Comparison of ENCODE assay signal across 14 cellular contexts in genomic region chr5:122897283-122897602, GRCh38. TPM values are rescaled to one million over a fixed set of nuclear protein-coding genes. Genes with fewer than 3 reads are reported as not detected.
DNase-seq lines count a peak whose midpoint lies in the region; ATAC-seq, FAIRE-seq and TF ChIP-seq lines count a peak whose summit lies in the region.
"Had no signal": no experiment of that assay in that cellular context is flagged by ENCODE, and none has a peak within 500 bp of the region (broad histone marks: within the 10 kb centered on the region; RNA-seq: fewer than 3 reads in every experiment).

No MANE protein-coding gene starts in this region.

- peak; percentile 18 for FAIRE-seq in colon (lab: Jason Lieb, UNC)
- FAIRE-seq: GM19239 had no signal

- peak overlapping the region; percentile 49 for H3K4me2 ChIP-seq in smooth muscle cell

- peaks cover 48% of the 10 kb centered on the region for H3K79me2 ChIP-seq in smooth muscle cell (ENCODE audit: low read depth)

- H3K27me3 ChIP-seq in smooth muscle cell (ENCODE audit: low read depth) = no peaks in the 10 kb centered on the region
- H3K27me3 ChIP-seq: BE2C had no signal

- H3K9me3 ChIP-seq in smooth muscle cell (replicated peaks; ENCODE audit: low read depth) = no peaks in the 10 kb centered on the region
- H3K9me3 ChIP-seq: BE2C had no signal

- no peak for DNase-seq in CD14-positive monocyte (ENCODE audit: low spot score)
- DNase-seq in RWPE1 (ENCODE audit: low spot score) = no peak
- no peak for DNase-seq in smooth muscle cell (lab: John Stamatoyannopoulos, UW; ENCODE audit: unreplicated experiment)
- no peak for DNase-seq in endothelial cell (ENCODE audit: low spot score)
- DNase-seq: BE2C; CD8-positive, alpha-beta memory T cell; GF-D8; GOT3; H9 had no signal

- H3K4me1 Mint-ChIP-seq in CD14-positive monocyte (peaks cover 7% of the 10 kb centered on the region), endothelial cell (ENCODE audit: unreplicated experiment) (peaks cover 3% of the 10 kb centered on the region)
- H3K4me1 Mint-ChIP-seq: H9 had no signal

- ATAC-seq in HG03108 (IDR thresholded peaks at IDR 0.05; ENCODE audit: unreplicated experiment) (no peak), HG02642 (IDR thresholded peaks at IDR 0.05; ENCODE audit: poor library complexity, unreplicated experiment) (no peak), HG02610 (IDR thresholded peaks at IDR 0.05; ENCODE audit: unreplicated experiment) (no peak)

- H3K4me3 ChIP-seq in smooth muscle cell = no peak overlapping the region

- peaks cover 0 to 4% (median 0%) of the 10 kb centered on the region in 3 donors for H3K27me3 Mint-ChIP-seq in CD14-positive monocyte (ENCODE audit: low read depth in 3 of 3)
- no peaks in the 10 kb centered on the region for H3K27me3 Mint-ChIP-seq in endothelial cell (ENCODE audit: unreplicated experiment)
- H3K27me3 Mint-ChIP-seq: CD8-positive, alpha-beta memory T cell had no signal

- TF ChIP-seq CTCF in CD14-positive monocyte (IDR thresholded peaks at IDR 0.05) (peak; percentile 24), RWPE1 (conservative IDR thresholded peaks at IDR 0.05; ENCODE audit: low read depth) (peak; percentile 36; the same call in 1 of the 2 replicates), smooth muscle cell (IDR thresholded peaks at IDR 0.05; ENCODE audit: borderline replicate concordance, insufficient read depth, poor library complexity, severe bottlenecking) (no peak), endothelial cell (IDR thresholded peaks at IDR 0.05; ENCODE audit: unreplicated experiment) (no peak)

- intact Hi-C loops in CD14-positive monocyte (cut with micrococcal nuclease) = no loop called here

- H2AFZ ChIP-seq in smooth muscle cell (ENCODE audit: low read depth) = no peak overlapping the region

- no peaks in the 10 kb centered on the region for H3K36me3 ChIP-seq in smooth muscle cell (ENCODE audit: low read depth)
- H3K36me3 ChIP-seq: BE2C had no signal

- no peak overlapping the region for H3K4me3 Mint-ChIP-seq in CD14-positive monocyte
- H3K4me3 Mint-ChIP-seq in endothelial cell (ENCODE audit: unreplicated experiment) = no peak overlapping the region
- H3K4me3 Mint-ChIP-seq: CD8-positive, alpha-beta memory T cell; H9 had no signal

- H3K9me3 Mint-ChIP-seq in CD14-positive monocyte = no peaks in the 10 kb centered on the region
- no peaks in the 10 kb centered on the region for H3K9me3 Mint-ChIP-seq in endothelial cell (ENCODE audit: unreplicated experiment)
- H3K9me3 Mint-ChIP-seq: CD8-positive, alpha-beta memory T cell; H9 had no signal

- peaks cover 23% of the 10 kb centered on the region for H4K20me1 ChIP-seq in smooth muscle cell (ENCODE audit: low read depth)

- CTCF ChIA-PET in RWPE1 (lab: Yijun Ruan, JAX) = interaction anchor here (0.6 kb wide), 1 partner anchor 564 kb away, joined by 5 read pairs; no protein-coding TSS in a partner anchor

- no peaks in the 10 kb centered on the region for H3K4me1 ChIP-seq in smooth muscle cell (ENCODE audit: low read depth)
- H3K4me1 ChIP-seq: BE2C had no signal

- POLR2A ChIA-PET in RWPE1 (lab: Yijun Ruan, JAX; ENCODE audit: low non-redundant PET) = no interaction called here

- H3F3A ChIP-seq in smooth muscle cell (ENCODE audit: low read depth) = peaks cover 7% of the 10 kb centered on the region

- H3K27ac Mint-ChIP-seq in CD14-positive monocyte = no peak overlapping the region
- H3K27ac Mint-ChIP-seq in endothelial cell (ENCODE audit: unreplicated experiment) = no peak overlapping the region
- H3K27ac Mint-ChIP-seq: H9 had no signal

- H3K27ac ChIP-seq in RWPE1 = no peak overlapping the region
- peak overlapping the region; percentile 17 for H3K27ac ChIP-seq in smooth muscle cell (ENCODE audit: low read depth)

- no peaks in the 10 kb centered on the region for H3K36me3 Mint-ChIP-seq in CD14-positive monocyte
- no peaks in the 10 kb centered on the region for H3K36me3 Mint-ChIP-seq in endothelial cell (ENCODE audit: low read depth, unreplicated experiment)
- H3K36me3 Mint-ChIP-seq: CD8-positive, alpha-beta memory T cell had no signal

- H3K9ac ChIP-seq in smooth muscle cell (ENCODE audit: low read depth) = no peak overlapping the region

RNA-seq across cellular contexts. Expression of gene SNX24, which starts 51.8 kb away (rescaled TPM):
- polyA plus RNA-seq in CD14-positive monocyte (10 to 100 TPM in 1 of 2 donors, 1 to 10 TPM in 1; 8.0 to 10.6 TPM), smooth muscle cell (15.3 and 20.4 TPM in 2 replicates)
- total RNA-seq in smooth muscle cell (22.5 and 44.9 TPM in 2 replicates), endothelial cell (ENCODE audit: unreplicated experiment) (16.1 TPM)

Comparison
In these comparisons a context has a peak if more than half of its experiments do, and no peak if none do; other contexts are left out.
1. CTCF ChIP-seq: peak in CD14-positive monocyte (single experiment) and RWPE1 (single experiment); none in smooth muscle cell (single experiment) and endothelial cell (single experiment).